ENCODE assay signal across 30 cellular contexts in genomic region chrX:47828984-47829383, GRCh38.
"Had no signal": no experiment of that assay in that cellular context is flagged by ENCODE, and none has a peak within 500 bp of the region (broad histone marks: within the 10 kb centered on the region; RNA-seq: fewer than 3 reads in every experiment).

No MANE protein-coding gene starts in this region.

- H3K4me3 Mint-ChIP-seq: immature natural killer cell; naive thymus-derived CD8-positive, alpha-beta T cell; nephron; neural crest cell; stimulated activated naive B cell treated with anti-CD40 and anti-IgM and Interleukin-4, amounts not matched to agents 10 μg/mL and 1 μg/mL and 100 μg/mL, for 72 hours had no signal

- ATAC-seq: left colon; left lung; lower lobe of right lung; naive thymus-derived CD8-positive, alpha-beta T cell; pancreas; right cardiac atrium; sciatic nerve; stimulated activated naive B cell treated with anti-CD40 and anti-IgM and Interleukin-4, amounts not matched to agents 10 μg/mL and 1 μg/mL and 100 μg/mL, for 72 hours; stimulated activated naive CD8-positive, alpha-beta T cell treated with anti-CD3 and anti-CD28 coated beads, Interleukin-15, Interleukin-2, amounts not matched to agents 100 U/mL and 50 U/mL, for 24 hours had no signal

- DNase-seq: immature natural killer cell; kidney; left colon; left lung; lower lobe of right lung; mammary epithelial cell; mesenchymal stem cell; naive thymus-derived CD8-positive, alpha-beta T cell; nucleus accumbens; pancreas; posterior cingulate gyrus; retina; right cardiac atrium; stimulated activated CD4-positive, alpha-beta T cell treated with anti-CD3 and anti-CD28 coated beads, Interleukin-12 subunit alpha, Interleukin-12 subunit beta, amount 100 ng/mL, for 4 hours; stimulated activated CD4-positive, alpha-beta T cell treated with anti-CD3 and anti-CD28 coated beads, Interleukin-15, amount 100 ng/mL, for 24 hours; stimulated activated CD4-positive, alpha-beta T cell treated with anti-CD3 and anti-CD28 coated beads, Interleukin-2, amount 100 ng/mL, for 24 hours; stimulated activated CD4-positive, alpha-beta T cell treated with anti-CD3 and anti-CD28 coated beads, Interleukin-4, amount 100 ng/mL, for 1 hour; stimulated activated naive B cell treated with anti-CD40 and anti-IgM and Interleukin-4, amounts not matched to agents 10 μg/mL and 1 μg/mL and 100 μg/mL, for 72 hours; stimulated activated naive CD8-positive, alpha-beta T cell treated with anti-CD3 and anti-CD28 coated beads, Interleukin-15, Interleukin-2, amounts not matched to agents 100 U/mL and 50 U/mL, for 24 hours; tibial artery; trophoblast cell; uterus had no signal

- H3K27ac ChIP-seq: left lung, lower lobe of right lung, pancreas, prostate gland, skin epidermis, suprapubic skin, thoracic aorta, tibial artery, uterus had no signal

- H3K27ac Mint-ChIP-seq: immature natural killer cell; naive thymus-derived CD8-positive, alpha-beta T cell; nephron; stimulated activated naive B cell treated with anti-CD40 and anti-IgM and Interleukin-4, amounts not matched to agents 10 μg/mL and 1 μg/mL and 100 μg/mL, for 72 hours had no signal

- H3K4me1 Mint-ChIP-seq: immature natural killer cell; nephron; neural crest cell; stimulated activated naive B cell treated with anti-CD40 and anti-IgM and Interleukin-4, amounts not matched to agents 10 μg/mL and 1 μg/mL and 100 μg/mL, for 72 hours had no signal

- H3K27me3 ChIP-seq: left lung, pancreas, suprapubic skin, tibial artery, uterus had no signal

- H3K36me3 ChIP-seq: left lung, lower lobe of right lung, pancreas, prostate gland, suprapubic skin, thoracic aorta, tibial artery, uterus had no signal

- H3K27me3 Mint-ChIP-seq: naive thymus-derived CD8-positive, alpha-beta T cell; stimulated activated naive B cell treated with anti-CD40 and anti-IgM and Interleukin-4, amounts not matched to agents 10 μg/mL and 1 μg/mL and 100 μg/mL, for 72 hours had no signal

- H3K4me3 ChIP-seq: left lung, lower lobe of right lung, pancreas, prostate gland, skin epidermis, suprapubic skin, thoracic aorta, tibial artery, uterus had no signal

- H3K9me3 Mint-ChIP-seq: immature natural killer cell; naive thymus-derived CD8-positive, alpha-beta T cell; neural crest cell; stimulated activated naive B cell treated with anti-CD40 and anti-IgM and Interleukin-4, amounts not matched to agents 10 μg/mL and 1 μg/mL and 100 μg/mL, for 72 hours had no signal

- FAIRE-seq: islet of Langerhans, pancreas had no signal

- H3K9me3 ChIP-seq: left lung, lower lobe of right lung, pancreas, prostate gland, suprapubic skin, thoracic aorta, tibial artery, uterus had no signal

- H3K4me1 ChIP-seq: left lung, lower lobe of right lung, pancreas, prostate gland, suprapubic skin, tibial artery, uterus had no signal
